ENCODE assay signal across 8 cellular contexts in the genomic region with DNA sequence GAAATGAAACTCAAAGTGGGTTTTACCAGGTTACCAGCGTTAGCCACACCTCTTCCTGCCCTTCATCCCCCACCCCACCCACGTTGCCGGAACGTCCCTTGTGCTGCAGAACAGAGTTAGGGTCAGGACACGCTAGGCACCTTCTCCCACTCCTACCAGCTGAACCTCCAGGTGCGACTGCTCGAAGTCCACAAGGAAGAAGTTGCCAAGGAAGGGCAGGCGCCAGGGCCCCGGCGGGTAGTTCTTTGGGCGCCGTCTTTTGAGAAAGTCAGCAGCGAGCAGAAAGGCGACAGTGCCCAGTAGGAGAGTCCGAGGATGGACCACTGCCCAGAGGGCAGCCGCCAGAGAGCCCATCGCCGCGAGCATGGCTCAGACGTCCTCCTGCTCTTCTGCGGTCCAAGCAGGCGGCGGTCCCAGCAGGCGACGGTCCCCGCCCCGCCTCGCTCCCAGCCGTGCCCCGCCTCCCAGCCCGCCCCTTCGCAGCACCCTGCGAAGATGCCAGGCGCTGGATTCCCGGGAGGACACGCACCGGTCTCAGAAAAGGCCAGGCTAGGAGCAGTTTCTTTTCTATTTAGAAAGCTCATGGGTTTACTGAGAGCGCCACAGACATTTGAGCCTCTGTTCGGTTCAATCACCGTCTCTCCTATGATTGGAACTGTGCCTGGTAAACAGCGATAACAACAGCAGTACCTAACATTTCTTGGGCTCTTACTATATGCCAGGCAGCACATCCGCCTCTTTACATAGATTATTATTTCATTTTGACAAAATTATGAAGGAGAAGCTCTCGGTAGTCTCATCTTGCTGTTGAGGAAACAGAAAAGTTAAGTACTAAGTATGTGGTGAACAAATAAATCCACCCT. TPM values are rescaled to one million over a fixed set of nuclear protein-coding genes. Genes with fewer than 3 reads are reported as not detected.
DNase-seq lines count a peak whose midpoint lies in the region; ATAC-seq and TF ChIP-seq lines count a peak whose summit lies in the region.

A gene with protein sequence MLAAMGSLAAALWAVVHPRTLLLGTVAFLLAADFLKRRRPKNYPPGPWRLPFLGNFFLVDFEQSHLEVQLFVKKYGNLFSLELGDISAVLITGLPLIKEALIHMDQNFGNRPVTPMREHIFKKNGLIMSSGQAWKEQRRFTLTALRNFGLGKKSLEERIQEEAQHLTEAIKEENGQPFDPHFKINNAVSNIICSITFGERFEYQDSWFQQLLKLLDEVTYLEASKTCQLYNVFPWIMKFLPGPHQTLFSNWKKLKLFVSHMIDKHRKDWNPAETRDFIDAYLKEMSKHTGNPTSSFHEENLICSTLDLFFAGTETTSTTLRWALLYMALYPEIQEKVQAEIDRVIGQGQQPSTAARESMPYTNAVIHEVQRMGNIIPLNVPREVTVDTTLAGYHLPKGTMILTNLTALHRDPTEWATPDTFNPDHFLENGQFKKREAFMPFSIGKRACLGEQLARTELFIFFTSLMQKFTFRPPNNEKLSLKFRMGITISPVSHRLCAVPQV (minus strand): TSS at position 393 of the 863 bp plus-strand sequence. CDS start 27 bp downstream, at position 366.

- peak; percentile 35 for DNase-seq in GM10248 (ENCODE audit: extremely low spot score)
- peak; percentile 29 for DNase-seq in NCI-H460 (ENCODE audit: extremely low read depth, low read depth)
- DNase-seq in activated T-cell treated with anti-CD3 and anti-CD28 coated beads, Interleukin-2, amount 50 U/mL, for 1 hour: peak; percentile 52
- peak; percentile 12 for DNase-seq in fibroblast of pulmonary artery (ENCODE audit: low read depth)
- DNase-seq in natural killer cell treated with Interleukin-12 subunit alpha and Interleukin-12 subunit beta and Interleukin-15 and Interleukin-18, amount 100 ng/mL, for 72 hours (ENCODE audit: low spot score): no peak
- peak in 1 of 2 donors; percentile 79 for DNase-seq in suprapubic skin (ENCODE audit: low spot score in 2 of 2)
- DNase-seq in MV-4-11 (lab: John Stamatoyannopoulos, UW): no peak

- peaks cover 33 to 35% of the 10 kb centered on the region in 2 donors for H3K27me3 Mint-ChIP-seq in natural killer cell treated with Interleukin-12 subunit alpha and Interleukin-12 subunit beta and Interleukin-15 and Interleukin-18, amount 100 ng/mL, for 72 hours

- no peak for TF ChIP-seq POLR2A in suprapubic skin (IDR thresholded peaks at IDR 0.05)

- H3K36me3 ChIP-seq in suprapubic skin: no peaks in the 10 kb centered on the region

- no peak for TF ChIP-seq EP300 in suprapubic skin (IDR thresholded peaks at IDR 0.05)

- CTCF ChIA-PET in GM10248 (lab: Yijun Ruan, JAX): interaction anchor here (0.9 to 2.3 kb wide), 3 partner anchors 14 to 23 kb away, joined by 3 to 8 read pairs (median 5); no protein-coding TSS in a partner anchor

- TF ChIP-seq CTCF in GM10248 (IDR thresholded peaks at IDR 0.05; ENCODE audit: control extremely low read depth, extremely low read depth, low read depth, missing control alignments) (no peak), fibroblast of pulmonary artery (IDR thresholded peaks at IDR 0.05; ENCODE audit: low read length, missing control alignments) (no peak), suprapubic skin (IDR thresholded peaks at IDR 0.05) (no peak)

- H3K9me3 ChIP-seq in suprapubic skin: no peaks in the 10 kb centered on the region

- peak within 1 kb of the TSS; percentile 87 for H3K4me3 Mint-ChIP-seq in natural killer cell treated with Interleukin-12 subunit alpha and Interleukin-12 subunit beta and Interleukin-15 and Interleukin-18, amount 100 ng/mL, for 72 hours

- H3K4me3 ChIP-seq in fibroblast of pulmonary artery (replicated peaks; ENCODE audit: low read depth, low read length) (peak within 1 kb of the TSS; percentile 50), suprapubic skin (peak within 1 kb of the TSS; percentile 53)

- H3K4me1 Mint-ChIP-seq in natural killer cell treated with Interleukin-12 subunit alpha and Interleukin-12 subunit beta and Interleukin-15 and Interleukin-18, amount 100 ng/mL, for 72 hours (ENCODE audit: low read depth in 2 of 2): peaks cover 5 to 7% of the 10 kb centered on the region in 2 donors

- H3K9me3 Mint-ChIP-seq in natural killer cell treated with Interleukin-12 subunit alpha and Interleukin-12 subunit beta and Interleukin-15 and Interleukin-18, amount 100 ng/mL, for 72 hours: no peaks in the 10 kb centered on the region

- H3K27ac Mint-ChIP-seq in natural killer cell treated with Interleukin-12 subunit alpha and Interleukin-12 subunit beta and Interleukin-15 and Interleukin-18, amount 100 ng/mL, for 72 hours: no peak within 1 kb of the TSS

- H3K27ac ChIP-seq in suprapubic skin: no peak within 1 kb of the TSS

- peaks cover 13% of the 10 kb centered on the region for H3K36me3 Mint-ChIP-seq in natural killer cell treated with Interleukin-12 subunit alpha and Interleukin-12 subunit beta and Interleukin-15 and Interleukin-18, amount 100 ng/mL, for 72 hours

- ATAC-seq in HG02763 (IDR thresholded peaks at IDR 0.05; ENCODE audit: unreplicated experiment): peak; percentile 86
- peak; percentile 88 to 89 for ATAC-seq in natural killer cell treated with Interleukin-12 subunit alpha and Interleukin-12 subunit beta and Interleukin-15 and Interleukin-18, amount 100 ng/mL, for 72 hours

- H3K4me1 ChIP-seq in suprapubic skin: peaks cover 12% of the 10 kb centered on the region

- POLR2A ChIA-PET in GM10248 (lab: Yijun Ruan, JAX): no interaction called here

- 3% methylated on average over 26 of the region's 43 CpGs for WGBS in suprapubic skin

- peaks cover 22% of the 10 kb centered on the region for H3K27me3 ChIP-seq in suprapubic skin

RNA-seq across cellular contexts. Expression of the gene that starts here (rescaled TPM):
- total RNA-seq in NCI-H460 (2014; rRNA removed; shearing (Covaris generic)): 0.25 TPM in 1 of 2 replicates, not detected in the other
- polyA plus RNA-seq in NCI-H460 (2014; cell fraction: nucleus; rRNA removed): 0.13 and 0.32 TPM in 2 replicates
- total RNA-seq in natural killer cell treated with Interleukin-12 subunit alpha and Interleukin-12 subunit beta and Interleukin-15 and Interleukin-18, amount 100 ng/mL, for 72 hours: not detected
- 10 to 100 TPM in 3 of 4 donors, 1 to 10 TPM in 1; 5.5 to 16.9 (median 14.8) TPM for total RNA-seq in suprapubic skin

Comparison
In these comparisons a context has a peak if more than half of its experiments do, and no peak if none do; other contexts are left out.
1. Peak in DNase-seq in NCI-H460; RNA of the gene not detected or under 1 TPM.
2. Peak in ATAC-seq in natural killer cell treated with Interleukin-12 subunit alpha and Interleukin-12 subunit beta and Interleukin-15 and Interleukin-18, amount 100 ng/mL, for 72 hours; RNA of the gene not detected or under 1 TPM.
3. DNase-seq: peak in GM10248 (single experiment), activated T-cell treated with anti-CD3 and anti-CD28 coated beads, Interleukin-2, amount 50 U/mL, for 1 hour (single experiment) and fibroblast of pulmonary artery (single experiment); none in natural killer cell treated with Interleukin-12 subunit alpha and Interleukin-12 subunit beta and Interleukin-15 and Interleukin-18, amount 100 ng/mL, for 72 hours (single experiment) and MV-4-11 (single experiment).